Comparison of ENCODE assay signal across 24 cellular contexts in genomic region chr13:67518785-67519184, GRCh38.
DNase-seq lines count a peak whose midpoint lies in the region; ATAC-seq and TF ChIP-seq lines count a peak whose summit lies in the region.
"Had no signal": no experiment of that assay in that cellular context is flagged by ENCODE, and none has a peak within 500 bp of the region (broad histone marks: within the 10 kb centered on the region; RNA-seq: fewer than 3 reads in every experiment).

No MANE protein-coding gene starts in this region.

- no TSS peak for BruUV-seq in A673 (replicated peaks; lab: Mats Ljungman, UMichigan)

- DNase-seq in A673 (ENCODE audit: low spot score) = peak; percentile 66
- peak; percentile 22 for DNase-seq in NT2/D1 (ENCODE audit: low read depth, low spot score)
- no peak for DNase-seq in middle frontal gyrus (ENCODE audit: extremely low spot score, low spot score)
- DNase-seq in right lobe of liver = no peak
- DNase-seq in dedifferentiated amniotic fluid mesenchymal stem cell (ENCODE audit: extremely low spot score) = no peak
- DNase-seq: activated CD4-positive, alpha-beta T cell treated with anti-CD3 and anti-CD28 coated beads, Interleukin-2, amount 50 U/mL, for 1 hour; anterior cingulate cortex; HCEC 1CT; left cardiac atrium; MG63; NCI-H1436 treated with DMSO at 0.1 percent for 48 hours; nucleus accumbens; PC-3; small intestine; stimulated activated CD4-positive, alpha-beta T cell treated with anti-CD3 and anti-CD28 coated beads, Interleukin-2, amount 100 ng/mL, for 24 hours; substantia nigra; WERI-Rb-1 had no signal

- H3K9ac ChIP-seq in HUES6 (ENCODE audit: low read length) = no peak overlapping the region
- no peak overlapping the region for H3K9ac ChIP-seq in NT2/D1 (ENCODE audit: insufficient read length, low read depth)
- no peak overlapping the region for H3K9ac ChIP-seq in iPS-18a (ENCODE audit: low read length)

- H3K27me3 ChIP-seq in A673 (replicated peaks; ENCODE audit: insufficient read depth, low read depth, low read length, poor library complexity) = no peaks in the 10 kb centered on the region
- H3K27me3 ChIP-seq in HUES6 (ENCODE audit: control insufficient read depth, insufficient read depth, low read length) = no peaks in the 10 kb centered on the region
- H3K27me3 ChIP-seq in NT2/D1 (ENCODE audit: insufficient read depth, insufficient read length) = no peaks in the 10 kb centered on the region
- H3K27me3 ChIP-seq in iPS-18a (ENCODE audit: control insufficient read depth, insufficient read depth, low read length) = no peaks in the 10 kb centered on the region
- H3K27me3 ChIP-seq in right lobe of liver = no peaks in the 10 kb centered on the region
- H3K27me3 ChIP-seq: cardiac muscle cell, gastroesophageal sphincter, MG63 had no signal

- intact Hi-C loops in A673 (cut with micrococcal nuclease; ENCODE audit: unreplicated experiment) = no loop called here
- intact Hi-C loops in right lobe of liver (cut with DNase I) = no loop called here

- TF ChIP-seq POLR2A in right lobe of liver (IDR thresholded peaks at IDR 0.05) = no peak

- 13% methylated on average over 1 of the region's 1 CpG for WGBS in right lobe of liver (ENCODE audit: insufficient coverage, low coverage, low lambda C conversion rate, missing lambda C conversion rate)

- CTCF ChIA-PET in A673 (lab: Charles Lee) = no interaction called here

- TF ChIP-seq CTCF in A673 (conservative IDR thresholded peaks at IDR 0.05; ENCODE audit: low read depth, low read length) (no peak), right lobe of liver (IDR thresholded peaks at IDR 0.05) (no peak)

- H3K9me3 ChIP-seq in A673 (ENCODE audit: low read depth, low read length, poor library complexity, severe bottlenecking) (no peaks in the 10 kb centered on the region), HUES6 (ENCODE audit: control insufficient read depth, insufficient read depth, low read depth, low read length) (no peaks in the 10 kb centered on the region), NT2/D1 (ENCODE audit: insufficient read depth, low read length) (no peaks in the 10 kb centered on the region), iPS-18a (ENCODE audit: control insufficient read depth, low read depth, low read length) (no peaks in the 10 kb centered on the region), right lobe of liver (no peaks in the 10 kb centered on the region)
- H3K9me3 ChIP-seq: gastroesophageal sphincter, MG63 had no signal

- no peaks in the 10 kb centered on the region for H3K36me3 ChIP-seq in A673 (ENCODE audit: insufficient read depth, low read length, poor library complexity, severe bottlenecking)
- H3K36me3 ChIP-seq in HUES6 (ENCODE audit: control insufficient read depth, insufficient read depth, low read length) = no peaks in the 10 kb centered on the region
- no peaks in the 10 kb centered on the region for H3K36me3 ChIP-seq in NT2/D1 (ENCODE audit: insufficient read depth, insufficient read length, low read length)
- no peaks in the 10 kb centered on the region for H3K36me3 ChIP-seq in iPS-18a (ENCODE audit: control insufficient read depth, low read depth, low read length)
- no peaks in the 10 kb centered on the region for H3K36me3 ChIP-seq in right lobe of liver
- H3K36me3 ChIP-seq: cardiac muscle cell, gastroesophageal sphincter, MG63, WERI-Rb-1 had no signal

- H3K4me1 ChIP-seq in A673 (ENCODE audit: insufficient read depth, low read length, poor library complexity, severe bottlenecking) = peaks cover 10% of the 10 kb centered on the region
- peaks cover 22% of the 10 kb centered on the region for H3K4me1 ChIP-seq in HUES6 (ENCODE audit: control insufficient read depth, insufficient read depth, low read length)
- H3K4me1 ChIP-seq in NT2/D1 (ENCODE audit: insufficient read depth, insufficient read length) = no peaks in the 10 kb centered on the region
- peaks cover 31% of the 10 kb centered on the region for H3K4me1 ChIP-seq in iPS-18a (ENCODE audit: control insufficient read depth, low read depth, low read length)
- no peaks in the 10 kb centered on the region for H3K4me1 ChIP-seq in right lobe of liver
- H3K4me1 ChIP-seq: gastroesophageal sphincter had no signal

- POLR2A ChIA-PET in A673 (lab: Charles Lee; ENCODE audit: low non-redundant PET) = no interaction called here

- no peak overlapping the region for H3K27ac ChIP-seq in A673 (ENCODE audit: low read depth, low read length, poor library complexity, severe bottlenecking)
- H3K27ac ChIP-seq in HUES6 (ENCODE audit: low read depth, low read length) = 0 out of 2 replicates have a peak overlapping the region, but pooled peaks have one; percentile 45
- H3K27ac ChIP-seq in iPS-18a (ENCODE audit: low read length) = no peak overlapping the region
- H3K27ac ChIP-seq in right lobe of liver = no peak overlapping the region
- H3K27ac ChIP-seq: cardiac muscle cell, gastroesophageal sphincter, WERI-Rb-1 had no signal

- no peak overlapping the region for H3K4me3 ChIP-seq in A673 (ENCODE audit: low read depth, low read length, poor library complexity, severe bottlenecking)
- H3K4me3 ChIP-seq in HUES6 (ENCODE audit: low read depth, low read length) = no peak overlapping the region
- no peak overlapping the region for H3K4me3 ChIP-seq in NT2/D1 (ENCODE audit: insufficient read length, low read depth)
- H3K4me3 ChIP-seq in iPS-18a (ENCODE audit: low read length) = peak overlapping the region; percentile 27
- H3K4me3 ChIP-seq in right lobe of liver = no peak overlapping the region
- H3K4me3 ChIP-seq: cardiac muscle cell, gastroesophageal sphincter, K562, MG63 had no signal

- ATAC-seq in right lobe of liver (no peak), HG03196 (IDR thresholded peaks at IDR 0.05; ENCODE audit: unreplicated experiment) (no peak)
- ATAC-seq: gastroesophageal sphincter, K562, left cardiac atrium, PC-3, Right ventricle myocardium inferior had no signal

Comparison
In these comparisons a context has a peak if more than half of its experiments do, and no peak if none do; other contexts are left out.
1. DNase-seq: peak in A673 (single experiment) and NT2/D1 (single experiment); none in middle frontal gyrus (single experiment), right lobe of liver (0 of 3) and dedifferentiated amniotic fluid mesenchymal stem cell (single experiment).